9 cellular contexts compared by ENCODE assay signal in the genomic region with DNA sequence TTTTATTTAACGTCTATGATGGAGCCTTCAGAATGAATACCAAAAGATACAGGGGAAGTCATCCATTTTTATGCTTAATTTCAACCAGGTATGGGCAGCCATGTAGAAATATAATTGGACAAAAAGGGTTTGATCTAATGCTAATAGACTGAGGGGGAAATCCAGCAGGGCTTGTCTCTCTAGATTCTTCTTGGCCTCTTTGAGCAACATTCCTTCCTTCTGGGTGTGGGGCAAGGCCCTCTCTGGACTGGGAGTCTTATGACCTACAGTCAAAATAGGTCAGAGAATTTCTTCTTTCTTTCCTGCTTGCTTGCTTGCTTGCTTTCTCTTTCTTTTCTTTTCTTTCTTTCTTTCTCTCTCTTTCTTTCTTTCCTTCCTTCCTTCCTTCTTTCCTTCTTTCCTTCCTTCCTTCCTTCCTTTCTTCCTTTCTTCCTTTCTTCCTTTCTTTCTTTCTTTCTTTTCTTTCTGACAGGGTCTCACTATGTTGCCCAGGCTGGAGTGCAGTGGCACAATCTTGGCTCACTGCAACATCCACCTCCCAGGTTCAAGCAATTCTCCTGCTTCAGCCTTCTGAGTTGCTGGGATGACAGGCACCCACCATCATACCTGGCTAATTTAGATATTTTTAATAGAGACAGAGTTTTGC. TPM values are rescaled to one million over a fixed set of nuclear protein-coding genes. Genes with fewer than 3 reads are reported as not detected.
DNase-seq lines count a peak whose midpoint lies in the region; ATAC-seq and TF ChIP-seq lines count a peak whose summit lies in the region.
"Not testable (repeated sequence)": the region's sequence is repeated elsewhere in the genome, so short reads cannot be mapped to it uniquely, and the experiment has no call there.
"Had no signal": no experiment of that assay in that cellular context is flagged by ENCODE, and none has a peak within 500 bp of the region (broad histone marks: within the 10 kb centered on the region; RNA-seq: fewer than 3 reads in every experiment).

No MANE protein-coding gene starts in this region.

- not testable (repeated sequence) for H3K79me2 ChIP-seq in neural progenitor cell (ENCODE audit: low read depth)

- H3K27ac Mint-ChIP-seq in neural progenitor cell: not testable (repeated sequence)

- not testable (repeated sequence) for TF ChIP-seq CTCF in neural progenitor cell (IDR thresholded peaks at IDR 0.05)

- not testable (repeated sequence) for H3K9me3 Mint-ChIP-seq in neural progenitor cell

- not testable (repeated sequence) for H4K20me1 ChIP-seq in neural progenitor cell (ENCODE audit: low read depth)

- peaks cover 14% of the 10 kb centered on the region for H3F3A ChIP-seq in neural progenitor cell (ENCODE audit: low read depth)

- intact Hi-C loops in left colon (cut with DNase I, micrococcal nuclease): not testable (repeated sequence)

- not testable (repeated sequence) for H3K27me3 ChIP-seq in neural progenitor cell

- peaks cover 14% of the 10 kb centered on the region for H3K4me1 Mint-ChIP-seq in neural progenitor cell

- H3K4me3 ChIP-seq in neural progenitor cell: not testable (repeated sequence)

- H2AFZ ChIP-seq in neural progenitor cell (replicated peaks): not testable (repeated sequence)

- H3K36me3 ChIP-seq in neural progenitor cell: not testable (repeated sequence)

- ATAC-seq in left colon: peak; percentile 15

- DNase-seq in RPMI8226: peak; percentile 0
- peak; percentile 10 for DNase-seq in activated effector memory CD4-positive, alpha-beta T cell treated with anti-CD3 and anti-CD28 coated beads, Interleukin-2, amount 50 U/mL, for 16 hours
- peak; percentile 0 for DNase-seq in fibroblast of gingiva (ENCODE audit: low read depth)
- DNase-seq in left colon: not testable (repeated sequence)
- peak; percentile 1 for DNase-seq in neural progenitor cell (ENCODE audit: low spot score)
- DNase-seq in stimulated activated CD8-positive, alpha-beta memory T cell treated with anti-CD3 and anti-CD28 coated beads, Interleukin-4, amount 100 ng/mL, for 48 hours: peak; percentile 12

- not testable (repeated sequence) for H3K36me3 Mint-ChIP-seq in neural progenitor cell

- not testable (repeated sequence) for H3K4me2 ChIP-seq in neural progenitor cell

- peaks cover 15% of the 10 kb centered on the region for H3K27me3 Mint-ChIP-seq in neural progenitor cell (ENCODE audit: insufficient read depth, low read depth)

- H3K9ac ChIP-seq in neural progenitor cell: not testable (repeated sequence)

- H3K9me3 ChIP-seq in neural progenitor cell (ENCODE audit: low read depth): not testable (repeated sequence)

- peak overlapping the region; percentile 18 for H3K4me3 Mint-ChIP-seq in neural progenitor cell

- peaks cover 14% of the 10 kb centered on the region for H3K4me1 ChIP-seq in neural progenitor cell

- not testable (repeated sequence) for H3K27ac ChIP-seq in neural progenitor cell

RNA-seq across cellular contexts. Expression of a gene that starts 11.6 kb away (rescaled TPM):
- total RNA-seq in left colon: 1 to 10 TPM; 1.4 to 2.2 TPM
- total RNA-seq in neural progenitor cell (ENCODE audit: low replicate concordance): not detected in 2 replicates
- total RNA-seq: CD8-positive, alpha-beta T cell; GM23338; H7 had no signal

RNA-seq across cellular contexts. Expression of a gene that starts 36.3 kb away (rescaled TPM):
- total RNA-seq in left colon: 10 to 100 TPM in 1 of 2 donors, 1 to 10 TPM in 1; 8.2 to 34.3 TPM
- not detected in 2 replicates for total RNA-seq in neural progenitor cell (ENCODE audit: low replicate concordance)
